27 cellular contexts compared by ENCODE assay signal in the genomic region with DNA sequence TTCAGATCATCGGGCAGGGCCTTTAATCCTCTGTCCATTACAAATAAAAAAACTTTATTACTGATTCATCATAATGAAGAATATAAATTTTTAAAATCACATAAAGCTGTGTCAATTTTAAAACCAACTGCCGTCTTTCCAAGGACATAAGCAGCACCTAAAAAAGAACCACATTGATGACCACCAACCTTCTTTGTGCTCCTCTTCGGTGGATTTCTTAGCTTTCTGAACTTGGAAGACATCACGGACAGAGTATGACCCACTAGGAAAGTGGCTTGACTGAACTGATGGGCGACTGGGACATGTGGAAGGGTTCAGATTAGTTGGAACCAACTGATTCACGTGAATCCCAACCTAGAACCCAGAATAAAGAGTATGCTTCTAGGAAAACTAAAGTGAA.
"Had no signal": no experiment of that assay in that cellular context is flagged by ENCODE, and none has a peak within 500 bp of the region (broad histone marks: within the 10 kb centered on the region; RNA-seq: fewer than 3 reads in every experiment).

No MANE protein-coding gene starts in this region.

- H3K27me3 ChIP-seq: SJCRH30 had no signal

- H3K9me3 Mint-ChIP-seq: activated naive CD4-positive, alpha-beta T cell treated with anti-CD3 and anti-CD28 coated beads, Interleukin-2, amount 50 U/mL, for 24 hours; activated T-helper 1 cell treated with anti-CD3 and anti-CD28 coated beads, Interleukin-12 subunit alpha, Interleukin-12 subunit beta, Interleukin-2, Interleukin-4 antibody, amounts not matched to agents 30 ng/mL and 10 ng/mL and 1 ng/mL, durations not matched to agents 14 hours and 24 hours and 36 hours; WTC11 had no signal

- H3K27ac ChIP-seq: SJCRH30 had no signal

- H3K9me3 ChIP-seq: SJCRH30 had no signal

- H3K4me3 Mint-ChIP-seq: activated naive CD4-positive, alpha-beta T cell treated with anti-CD3 and anti-CD28 coated beads, Interleukin-2, amount 50 U/mL, for 24 hours; activated T-helper 1 cell treated with anti-CD3 and anti-CD28 coated beads, Interleukin-12 subunit alpha, Interleukin-12 subunit beta, Interleukin-2, Interleukin-4 antibody, amounts not matched to agents 30 ng/mL and 10 ng/mL and 1 ng/mL, durations not matched to agents 14 hours and 24 hours and 36 hours; WTC11 had no signal

- H3K4me1 ChIP-seq: SJCRH30 had no signal

- ATAC-seq: Panc1, SK-N-SH treated with all-trans-retinoic acid at 6 μM for 48 hours, WTC11 had no signal

- H3K27ac Mint-ChIP-seq: activated naive CD4-positive, alpha-beta T cell treated with anti-CD3 and anti-CD28 coated beads, Interleukin-2, amount 50 U/mL, for 24 hours; activated T-helper 1 cell treated with anti-CD3 and anti-CD28 coated beads, Interleukin-12 subunit alpha, Interleukin-12 subunit beta, Interleukin-2, Interleukin-4 antibody, amounts not matched to agents 30 ng/mL and 10 ng/mL and 1 ng/mL, durations not matched to agents 14 hours and 24 hours and 36 hours; WTC11 had no signal

- H3K27me3 Mint-ChIP-seq: activated naive CD4-positive, alpha-beta T cell treated with anti-CD3 and anti-CD28 coated beads, Interleukin-2, amount 50 U/mL, for 24 hours had no signal

- DNase-seq: activated CD4-positive, alpha-beta T cell treated with anti-CD3 and anti-CD28 coated beads for 48 hours; activated CD4-positive, alpha-beta T cell treated with anti-CD3 and anti-CD28 coated beads, Interleukin-2, amount 50 U/mL, for 4 hours; activated CD4-positive, CD25-positive, alpha-beta regulatory T cell treated with anti-CD3 and anti-CD28 coated beads, Interleukin-2, amount 50 U/mL, for 72 hours; activated CD8-positive, alpha-beta memory T cell treated with anti-CD3 and anti-CD28 coated beads for 24 hours; activated effector memory CD4-positive, alpha-beta T cell treated with Interleukin-2 at 50 U/mL for 16 hours; activated naive CD4-positive, alpha-beta T cell; caudate nucleus; Karpas-422; MM.1S; NCI-H1105; NCI-H1436; NCI-H1694 treated with DMSO at 0.1 percent for 48 hours; NCI-H2029 treated with DMSO at 0.1 percent for 48 hours; NCI-H345; NCI-H510A; NCI-H69; NK-92 treated with Interleukin-12 subunit alpha and Interleukin-12 subunit beta, amount 100 ng/mL, for 24 hours; OCI-M1; Right ventricle myocardium superior; RPMI8226; SJCRH30; SW 1271 had no signal

- H3K4me3 ChIP-seq: SJCRH30 had no signal
